21 cellular contexts compared by ENCODE assay signal in genomic region chr5:149379177-149379761, GRCh38. TPM values are rescaled to one million over a fixed set of nuclear protein-coding genes. Genes with fewer than 3 reads are reported as not detected.
DNase-seq lines count a peak whose midpoint lies in the region; ATAC-seq, FAIRE-seq and TF ChIP-seq lines count a peak whose summit lies in the region.
"Had no signal": no experiment of that assay in that cellular context is flagged by ENCODE, and none has a peak within 500 bp of the region (broad histone marks: within the 10 kb centered on the region; RNA-seq: fewer than 3 reads in every experiment).

TSS of gene IL17B (minus strand) at chr5:149379292. CDS start at chr5:149379225, 67 bp downstream.

- DNase-seq in HepG2 (ENCODE audit: low spot score) (no peak), right lobe of liver (no peak), mesenteric fat pad (ENCODE audit: low spot score) (peak; percentile 78), DMS79 treated with DMSO at 0.1 percent for 48 hours (lab: John Stamatoyannopoulos, UW) (no peak), ureter (ENCODE audit: low spot score) (no peak), GOT3 (lab: John Stamatoyannopoulos, UW) (no peak), activated gamma-delta T cell (lab: John Stamatoyannopoulos, UW) (no peak)
- DNase-seq: activated CD4-positive, alpha-beta T cell treated with anti-CD3 and anti-CD28 coated beads for 4 hours; activated naive CD4-positive, alpha-beta T cell treated with Interleukin-2 at 50 U/mL for 16 hours; CD4-positive, alpha-beta T cell; DMS53; glutamatergic neuron; NCI-H1105; NCI-H2107; NCI-H526; nucleus accumbens had no signal

- TF ChIP-seq POLR2A in HepG2 (IDR thresholded peaks at IDR 0.05; ENCODE audit: insufficient read depth in 1 of 2, low read depth in 2 of 2, low read length in 2 of 2): no peak
- TF ChIP-seq POLR2A in right lobe of liver (IDR thresholded peaks at IDR 0.05): no peak

- TF ChIP-seq CTCF in HepG2 (CRISPR knock-in tag; IDR thresholded peaks at IDR 0.05) (no peak), right lobe of liver (IDR thresholded peaks at IDR 0.05) (no peak)

- no peak for FAIRE-seq in HepG2 (lab: Jason Lieb, UNC)

- intact Hi-C loops in HepG2 (cut with micrococcal nuclease; ENCODE audit: unreplicated experiment) (no loop called here), right lobe of liver (cut with DNase I) (no loop called here)

- no peaks in the 10 kb centered on the region for H3K36me3 ChIP-seq in HepG2 (replicated peaks in 1 of 2; ENCODE audit: control insufficient read depth in 1 of 2, insufficient read depth in 2 of 2, low read length in 2 of 2)
- no peaks in the 10 kb centered on the region for H3K36me3 ChIP-seq in right lobe of liver
- no peaks in the 10 kb centered on the region for H3K36me3 ChIP-seq in rectal smooth muscle tissue (ENCODE audit: control insufficient read depth, insufficient read depth, low read length)
- H3K36me3 ChIP-seq: HAP-1 had no signal

- H3K4me2 ChIP-seq in HepG2 (ENCODE audit: low read depth, low read length): peak within 1 kb of the TSS; percentile 63

- H3K79me2 ChIP-seq in HepG2 (ENCODE audit: insufficient read depth, low read length): no peaks in the 10 kb centered on the region

- H3K9ac ChIP-seq in HepG2 (ENCODE audit: insufficient read depth, low read depth, low read length): peak within 1 kb of the TSS; percentile 25
- no peak within 1 kb of the TSS for H3K9ac ChIP-seq in rectal smooth muscle tissue (ENCODE audit: low read length)

- H3K4me1 ChIP-seq in HepG2 (ENCODE audit: insufficient read depth, low read length) (peaks cover 57% of the 10 kb centered on the region), right lobe of liver (no peaks in the 10 kb centered on the region), rectal smooth muscle tissue (ENCODE audit: control insufficient read depth, insufficient read depth, low read length) (peaks cover 33% of the 10 kb centered on the region)
- H3K4me1 ChIP-seq: HAP-1 had no signal

- H3K9me3 ChIP-seq in HepG2 (ENCODE audit: low read length) (no peaks in the 10 kb centered on the region), right lobe of liver (no peaks in the 10 kb centered on the region)
- H3K9me3 ChIP-seq: HAP-1 had no signal

- H2AFZ ChIP-seq in HepG2 (ENCODE audit: low read length): no peak within 1 kb of the TSS

- CTCF ChIA-PET in HepG2 (lab: Yijun Ruan, JAX; ENCODE audit: low intra/inter-chr PET ratio, low total read pairs): no interaction called here

- no TSS peak for BruUV-seq in HepG2 (replicated peaks; lab: Mats Ljungman, UMichigan)

- no peaks in the 10 kb centered on the region for H4K20me1 ChIP-seq in HepG2 (ENCODE audit: insufficient read depth, low read length)

- peak within 1 kb of the TSS in 2 of 3 experiments; percentile 24 to 49; a peak in 5 of 6 replicates for H3K4me3 ChIP-seq in HepG2 (replicated peaks in 1 of 3; ENCODE audit: insufficient read depth in 1 of 3, low read depth in 2 of 3, low read length in 3 of 3)
- H3K4me3 ChIP-seq in right lobe of liver: no peak within 1 kb of the TSS
- H3K4me3 ChIP-seq in rectal smooth muscle tissue (ENCODE audit: low read length): no peak within 1 kb of the TSS
- H3K4me3 ChIP-seq: HAP-1, lung had no signal

- in situ Hi-C loops in HepG2 (cut with HindIII; ENCODE audit: extremely low pct_ligation_motif_present, low pct_unique_long_range_greater_than_20kb): no loop called here

- no peak for TF ChIP-seq RAD21 in HepG2 (CRISPR knock-in tag; IDR thresholded peaks at IDR 0.05)

- POLR2A ChIA-PET in HepG2 (lab: Yijun Ruan, JAX): interaction anchor here (1.1 to 2.0 kb wide), 3 partner anchors 12 to 59 kb away, joined by 3 to 7 read pairs (median 5); partner anchors contain the start of gene GRPEL2

- no peak for TF ChIP-seq EP300 in HepG2 (IDR thresholded peaks at IDR 0.05; ENCODE audit: low read depth in 2 of 2, low read length in 2 of 2)
- no peak for TF ChIP-seq EP300 in HepG2 (CRISPR knock-in tag; IDR thresholded peaks at IDR 0.05; ENCODE audit: borderline replicate concordance)

- H3K27ac ChIP-seq in HepG2 (ENCODE audit: extremely low read length, insufficient read depth, low read length) (peak within 1 kb of the TSS; percentile 5), right lobe of liver (no peak within 1 kb of the TSS), rectal smooth muscle tissue (ENCODE audit: low read depth, low read length) (peak within 1 kb of the TSS; percentile 99)

- WGBS in HepG2 (ENCODE audit: low lambda C conversion rate): 47% methylated on average over 12 of the region's 22 CpGs
- 91% methylated on average over 5 of the region's 22 CpGs for WGBS in right lobe of liver (ENCODE audit: insufficient coverage, low coverage, low lambda C conversion rate, missing lambda C conversion rate)

- ATAC-seq in HepG2: peak; percentile 14
- ATAC-seq in right lobe of liver: no peak
- ATAC-seq: esophagus mucosa had no signal

- H3K27me3 ChIP-seq in HepG2 (ENCODE audit: control insufficient read depth in 1 of 2, insufficient read depth in 2 of 2, low read length in 2 of 2): peaks cover 0 to 3% of the 10 kb centered on the region in 2 experiments; a peak in 1 of 5 replicates
- no peaks in the 10 kb centered on the region for H3K27me3 ChIP-seq in right lobe of liver
- H3K27me3 ChIP-seq in rectal smooth muscle tissue (ENCODE audit: control insufficient read depth, insufficient read depth, low read length): no peaks in the 10 kb centered on the region

TF ChIP-seq in HepG2, 621 proteins besides CTCF, POLR2A, EP300 and RAD21 (continues in another document):
- TF ChIP-seq ZNF790 (CRISPR knock-in tag; IDR thresholded peaks at IDR 0.05; ENCODE audit: borderline replicate concordance): peak; percentile 69; the same call in 1 of the 2 replicates
- no peak for TF ChIP-seq KAT8 (CRISPR knock-in tag; IDR thresholded peaks at IDR 0.05)
- TF ChIP-seq TFDP1 (CRISPR knock-in tag; IDR thresholded peaks at IDR 0.05; ENCODE audit: borderline replicate concordance): no peak
- TF ChIP-seq MXI1 (IDR thresholded peaks at IDR 0.05; ENCODE audit: borderline replicate concordance, low read depth, low read length): no peak
- no peak for TF ChIP-seq NR2C2 (CRISPR knock-in tag; IDR thresholded peaks at IDR 0.05; ENCODE audit: borderline replicate concordance)

RNA-seq across cellular contexts. Expression of gene IL17B, which starts in this region (rescaled TPM):
- 0.29 and 0.32 TPM in 2 replicates for total RNA-seq in HepG2 (2016; rRNA removed; fragmentation: Illumina TruSeq; extraction: Trizol)
- 0.71 and 1.4 TPM in 2 replicates for total RNA-seq in HepG2 (2016; cell fraction: cytosol; rRNA removed; fragmentation: Illumina TruSeq; extraction: Trizol; ENCODE audit: low read depth)
- 0.48 and 0.80 TPM in 2 replicates for total RNA-seq in HepG2 (2016; cell fraction: insoluble cytoplasmic fraction; rRNA removed; fragmentation: Illumina TruSeq; extraction: Trizol)
- total RNA-seq in HepG2 (2016; cell fraction: membrane; rRNA removed; fragmentation: Illumina TruSeq; extraction: Trizol): 0.37 and 0.55 TPM in 2 replicates
- total RNA-seq in HepG2 (2016; cell fraction: nucleus; rRNA removed; fragmentation: Illumina TruSeq; extraction: Trizol): not detected in 2 replicates
- 2.6 and 5.0 TPM in 2 replicates for polyA plus RNA-seq in HepG2 (2011; rRNA removed)
- polyA plus RNA-seq in HepG2 (2011; cell fraction: cytosol; rRNA removed): 3.4 and 4.2 TPM in 2 replicates
- polyA plus RNA-seq in HepG2 (2011; cell fraction: nucleus; rRNA removed): 1.4 and 3.5 TPM in 2 replicates
- 2.6 and 3.0 TPM in 2 replicates for polyA plus RNA-seq in HepG2 (2012)
- 0.71 and 0.88 TPM in 2 replicates for polyA plus RNA-seq in HepG2 (2016; cell fraction: cytosol; fragmentation: Illumina TruSeq; extraction: Trizol; ENCODE audit: low read depth)
- 0.54 and 0.76 TPM in 2 replicates for polyA plus RNA-seq in HepG2 (2016; cell fraction: insoluble cytoplasmic fraction; fragmentation: Illumina TruSeq; extraction: Trizol; ENCODE audit: low read depth)
- polyA plus RNA-seq in HepG2 (2016; cell fraction: membrane; fragmentation: Illumina TruSeq; extraction: Trizol; ENCODE audit: low read depth): 0.31 and 0.54 TPM in 2 replicates
- polyA plus RNA-seq in HepG2 (2016; cell fraction: nucleus; fragmentation: Illumina TruSeq; extraction: Trizol; ENCODE audit: insufficient read depth, low read depth): 1.0 TPM in 1 of 2 replicates, not detected in the other
- 2.3 TPM in 1 of 2 replicates, not detected in the other for polyA minus RNA-seq in HepG2 (2011; rRNA and poly(A)+ RNA removed; ENCODE audit: low replicate concordance)
- not detected in 2 replicates for polyA minus RNA-seq in HepG2 (2011; cell fraction: cytosol; rRNA and poly(A)+ RNA removed)
- not detected in 2 replicates for polyA minus RNA-seq in HepG2 (2011; cell fraction: nucleus; rRNA and poly(A)+ RNA removed)
- not detected for total RNA-seq in right lobe of liver
- total RNA-seq in mesenteric fat pad: not detected
- total RNA-seq in ureter: not detected
- total RNA-seq: CD4-positive, alpha-beta T cell; SK-MEL-5 had no signal

Comparison
In these comparisons a context has a peak if more than half of its experiments do, and no peak if none do; other contexts are left out.
1. H3K27ac ChIP-seq: peak in HepG2 (single experiment) and rectal smooth muscle tissue (single experiment); none in right lobe of liver (0 of 3).
2. H3K4me3 ChIP-seq: peak in HepG2 (2 of 3); none in right lobe of liver (0 of 3) and rectal smooth muscle tissue (single experiment).
3. Peak in DNase-seq in mesenteric fat pad; RNA of the gene not detected or under 1 TPM.